1 cellular context compared by ENCODE assay signal in genomic region chr7:26122745-26123144, GRCh38.
TF ChIP-seq lines count a peak whose summit lies in the region.

No MANE protein-coding gene starts in this region.

TF ChIP-seq in K562, 482 proteins besides CTCF, POLR2A, EP300 and RAD21 (continued from another document):
- TF ChIP-seq RREB1 (CRISPR knock-in tag; IDR thresholded peaks at IDR 0.05) (no peak), PKNOX1 (IDR thresholded peaks at IDR 0.05) (peak; percentile 79), ELF4 (CRISPR knock-in tag; IDR thresholded peaks at IDR 0.05) (no peak), HDGF (IDR thresholded peaks at IDR 0.05) (no peak), PBX2 (CRISPR knock-in tag; IDR thresholded peaks at IDR 0.05; ENCODE audit: low read depth) (0 out of 2 replicates have a peak, but pooled peaks have one; percentile 14), PBX2 (tag; conservative IDR thresholded peaks at IDR 0.05; ENCODE audit: low read depth) (no peak; the same call in 1 of the 2 replicates), CLOCK (CRISPR knock-in tag; IDR thresholded peaks at IDR 0.05; ENCODE audit: borderline replicate concordance) (no peak)
